10 cellular contexts compared by ENCODE assay signal in the genomic region with DNA sequence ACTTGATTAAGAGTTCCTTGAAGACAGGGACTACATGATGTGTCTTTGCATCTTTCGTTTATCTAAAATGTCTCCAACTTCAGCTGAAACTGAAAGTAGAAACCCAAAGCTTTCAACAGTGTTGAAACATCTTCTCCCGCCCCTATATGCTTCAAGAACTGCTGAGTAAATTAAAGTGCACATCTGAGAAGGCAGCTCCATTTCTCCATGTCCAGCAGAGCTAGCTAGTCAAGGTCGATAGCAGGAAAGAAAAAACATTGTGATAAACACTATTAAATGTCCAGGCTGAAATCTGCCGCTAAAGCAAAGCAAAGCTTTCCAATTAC.
DNase-seq lines count a peak whose midpoint lies in the region; ATAC-seq and TF ChIP-seq lines count a peak whose summit lies in the region.
"Had no signal": no experiment of that assay in that cellular context is flagged by ENCODE, and none has a peak within 500 bp of the region (broad histone marks: within the 10 kb centered on the region; RNA-seq: fewer than 3 reads in every experiment).

No MANE protein-coding gene starts in this region.

- no peaks in the 10 kb centered on the region for H3K79me2 ChIP-seq in osteoblast (ENCODE audit: insufficient read depth, low read length)

- no peak overlapping the region for H3K27ac ChIP-seq in osteoblast (ENCODE audit: low read depth, low read length)
- H3K27ac ChIP-seq: body of pancreas, neutrophil had no signal

- no peak for TF ChIP-seq CTCF in GM12865 (IDR thresholded peaks at IDR 0.05; ENCODE audit: insufficient read depth, low read depth, low read length, missing control alignments)
- no peak for TF ChIP-seq CTCF in osteoblast (IDR thresholded peaks at IDR 0.05; ENCODE audit: extremely low read depth, low read depth, low read length)

- H3K36me3 ChIP-seq in osteoblast (ENCODE audit: insufficient read depth, low read length): no peaks in the 10 kb centered on the region
- H3K36me3 ChIP-seq: neutrophil had no signal

- H3K4me2 ChIP-seq in osteoblast (ENCODE audit: insufficient read depth, low read length): peak overlapping the region; percentile 69

- H3K9me3 ChIP-seq in osteoblast (ENCODE audit: low read depth, low read length): no peaks in the 10 kb centered on the region
- H3K9me3 ChIP-seq: body of pancreas, neutrophil had no signal

- H2AFZ ChIP-seq in osteoblast (ENCODE audit: low read length): peak overlapping the region; percentile 72

- no peaks in the 10 kb centered on the region for H3K4me1 ChIP-seq in osteoblast (ENCODE audit: insufficient read depth, low read length)
- H3K4me1 ChIP-seq: body of pancreas had no signal

- no peaks in the 10 kb centered on the region for H3K27me3 ChIP-seq in osteoblast (ENCODE audit: insufficient read depth, low read length)
- H3K27me3 ChIP-seq: body of pancreas, neutrophil had no signal

- DNase-seq in GM12865 (ENCODE audit: low read depth) (peak; percentile 31), amniotic epithelial cell (ENCODE audit: low read depth) (peak; percentile 39), osteoblast (ENCODE audit: insufficient read length, low spot score, missing footprints) (no peak), HK-2 (ENCODE audit: unreplicated experiment) (no peak), superior temporal gyrus (ENCODE audit: extremely low spot score) (no peak)
- DNase-seq: body of pancreas, T1000 had no signal

- H3K4me3 ChIP-seq in GM12865 (ENCODE audit: low read depth, low read length) (no peak overlapping the region), osteoblast (ENCODE audit: insufficient read depth, low read length) (peak overlapping the region; percentile 60)
- H3K4me3 ChIP-seq: body of pancreas had no signal

- H4K20me1 ChIP-seq in osteoblast (ENCODE audit: insufficient read depth, low read length): no peaks in the 10 kb centered on the region

- ATAC-seq in HG02798 (IDR thresholded peaks at IDR 0.05; ENCODE audit: poor library complexity, unreplicated experiment) (peak; percentile 53), GM18909 (IDR thresholded peaks at IDR 0.05; ENCODE audit: poor library complexity, unreplicated experiment) (no peak)
- ATAC-seq: body of pancreas had no signal

Comparison
In these comparisons a context has a peak if more than half of its experiments do, and no peak if none do; other contexts are left out.
1. DNase-seq: peak in GM12865 (single experiment) and amniotic epithelial cell (single experiment); none in osteoblast (single experiment), HK-2 (single experiment) and superior temporal gyrus (single experiment).